Comparison of ENCODE assay signal across 1 cellular context in genomic region chr13:40205771-40206240, GRCh38.
TF ChIP-seq lines count a peak whose summit lies in the region.

No MANE protein-coding gene starts in this region.

TF ChIP-seq in GM12878, 131 proteins besides CTCF, POLR2A, EP300 and RAD21 (continued from another document):
- TF ChIP-seq CUX1 (IDR thresholded peaks at IDR 0.05; ENCODE audit: insufficient replicate concordance, low read depth, low read length), result no peak
- no peak for TF ChIP-seq PAX8 (IDR thresholded peaks at IDR 0.05)
- TF ChIP-seq MXI1 (IDR thresholded peaks at IDR 0.05; ENCODE audit: low read depth, low read length), result no peak
